Comparison of ENCODE assay signal across 34 cellular contexts in the genomic region with DNA sequence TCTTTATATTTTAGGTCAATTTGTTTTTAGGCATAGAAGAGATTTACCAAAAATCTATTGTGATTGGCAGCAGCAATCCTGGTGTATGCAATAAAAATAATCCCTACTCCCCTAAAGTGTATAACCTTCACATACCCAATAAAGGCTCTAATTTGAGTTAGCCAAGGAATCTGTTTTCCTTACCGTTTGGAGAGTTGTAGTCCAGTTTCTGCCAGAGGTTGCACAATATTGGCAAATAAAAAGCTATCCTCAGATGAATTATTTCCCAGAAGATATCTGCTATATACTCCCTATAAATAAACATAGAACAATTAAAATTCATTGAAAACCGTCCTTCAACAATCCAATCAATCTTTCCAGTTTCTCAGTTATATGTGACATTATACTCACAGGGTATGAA. TPM values are rescaled to one million over a fixed set of nuclear protein-coding genes. Genes with fewer than 3 reads are reported as not detected.
"Had no signal": no experiment of that assay in that cellular context is flagged by ENCODE, and none has a peak within 500 bp of the region (broad histone marks: within the 10 kb centered on the region; RNA-seq: fewer than 3 reads in every experiment).

No MANE protein-coding gene starts in this region.

- H3K4me1 ChIP-seq: parathyroid adenoma, psoas muscle, sigmoid colon, vagina had no signal

- H3K9ac ChIP-seq: parathyroid adenoma had no signal

- H3K27ac ChIP-seq: cardiac muscle cell, coronary artery, dorsolateral prefrontal cortex, parathyroid adenoma, psoas muscle, sigmoid colon, vagina, VCaP had no signal

- ATAC-seq: activated CD4-positive, CD25-positive, alpha-beta regulatory T cell treated with anti-CD3 and anti-CD28 coated beads, Interleukin-2, amount 50 U/mL, for 24 hours; left cardiac atrium; naive thymus-derived CD4-positive, alpha-beta T cell; psoas muscle; stimulated activated memory B cell treated with anti-CD40 and anti-IgM and Interleukin-4, amounts not matched to agents 10 μg/mL and 1 μg/mL and 100 μg/mL, for 72 hours; stimulated activated naive CD8-positive, alpha-beta T cell treated with anti-CD3 and anti-CD28 coated beads, Interleukin-15, amount 100 ng/mL, for 72 hours had no signal

- H3K4me2 ChIP-seq: smooth muscle cell had no signal

- H3K9me3 ChIP-seq: ascending aorta, psoas muscle, sigmoid colon, vagina had no signal

- DNase-seq: activated CD4-positive, alpha-beta T cell treated with anti-CD3 and anti-CD28 coated beads for 48 hours; activated CD4-positive, alpha-beta T cell treated with anti-CD3 and anti-CD28 coated beads, Interleukin-2, amount 50 U/mL, for 48 hours; activated CD8-positive, alpha-beta memory T cell treated with anti-CD3 and anti-CD28 coated beads for 24 hours; activated gamma-delta T cell; activated naive CD4-positive, alpha-beta T cell treated with anti-CD3 and anti-CD28 coated beads, Interleukin-2, amount 10 ng/mL, durations not matched to agents 7 days and 5 days; activated naive CD8-positive, alpha-beta T cell treated with anti-CD3 and anti-CD28 coated beads, Interleukin-2, amount 10 ng/mL, durations not matched to agents 7 days and 5 days; dorsolateral prefrontal cortex; effector memory CD4-positive, alpha-beta T cell; islet precursor cell; left cardiac atrium; midbrain; naive thymus-derived CD4-positive, alpha-beta T cell; psoas muscle; sigmoid colon; stimulated activated CD4-positive, alpha-beta T cell treated with anti-CD3 and anti-CD28 coated beads, Interleukin-1b, Interleukin-23, amount 100 ng/mL, for 48 hours; stimulated activated CD4-positive, alpha-beta T cell treated with anti-CD3 and anti-CD28 coated beads, Interleukin-4, amount 100 ng/mL, for 4 hours; stimulated activated CD8-positive, alpha-beta memory T cell treated with anti-CD3 and anti-CD28 coated beads, Interleukin-4, amount 100 ng/mL, for 48 hours; stimulated activated naive CD8-positive, alpha-beta T cell treated with anti-CD3 and anti-CD28 coated beads, Interleukin-15, amount 100 ng/mL, for 72 hours; substantia nigra; SW 1271; T-helper 9 cell had no signal

- H2AFZ ChIP-seq: parathyroid adenoma had no signal

- H3K27me3 ChIP-seq: ascending aorta, cardiac muscle cell, dorsolateral prefrontal cortex, sigmoid colon, vagina had no signal

- H3K4me3 ChIP-seq: ascending aorta, cardiac muscle cell, coronary artery, dorsolateral prefrontal cortex, psoas muscle, sigmoid colon, smooth muscle cell, vagina had no signal

RNA-seq across cellular contexts. Expression of gene ACKR4, which starts 31.1 kb away (rescaled TPM):
- total RNA-seq: activated naive CD8-positive, alpha-beta T cell treated with anti-CD3 and anti-CD28 coated beads, Interleukin-2, amount 10 ng/mL, durations not matched to agents 7 days and 5 days; cardiac muscle cell; cerebellum; epithelial cell of proximal tubule; frontal cortex; smooth muscle cell; vagina had no signal
- polyA plus RNA-seq: cardiac muscle cell; naive thymus-derived CD4-positive, alpha-beta T cell; neural cell; smooth muscle cell had no signal
